Comparison of ENCODE assay signal across 26 cellular contexts in genomic region chr19:28396259-28396940, GRCh38.
DNase-seq lines count a peak whose midpoint lies in the region; ATAC-seq, FAIRE-seq and TF ChIP-seq lines count a peak whose summit lies in the region.
"Had no signal": no experiment of that assay in that cellular context is flagged by ENCODE, and none has a peak within 500 bp of the region (broad histone marks: within the 10 kb centered on the region; RNA-seq: fewer than 3 reads in every experiment).

No MANE protein-coding gene starts in this region.

- no peak for TF ChIP-seq POLR2A in K562 (conservative IDR thresholded peaks at IDR 0.05)
- TF ChIP-seq POLR2A in esophagus muscularis mucosa (IDR thresholded peaks at IDR 0.05; ENCODE audit: low read depth), result no peak

- H3K79me2 ChIP-seq in K562 (ENCODE audit: control insufficient read depth, insufficient read depth, low read length), result no peaks in the 10 kb centered on the region

- POLR2A ChIA-PET in activated CD4-positive, alpha-beta T cell treated with anti-CD3 and anti-CD28 coated beads, Interleukin-2, amount 10 ng/mL, durations not matched to agents 7 days and 5 days (lab: Charles Lee), result no interaction called here
- POLR2A ChIA-PET in K562 (lab: Yijun Ruan, JAX), result interaction anchor here (0.6 kb wide), 2 partner anchors 10 to 177 kb away, joined by 3 read pairs; no protein-coding TSS in a partner anchor

- no peak for DNase-seq in activated CD4-positive, alpha-beta T cell treated with anti-CD3 and anti-CD28 coated beads, Interleukin-2, amount 10 ng/mL, durations not matched to agents 7 days and 5 days
- no peak for DNase-seq in activated CD4-positive, alpha-beta T cell treated with anti-CD3 and anti-CD28 coated beads, Interleukin-2, amount 50 U/mL, for 1 hour
- peak; percentile 76 for DNase-seq in NCI-H2227 (lab: John Stamatoyannopoulos, UW; ENCODE audit: unreplicated experiment)
- DNase-seq in K562 (ENCODE audit: extremely low read depth in 1 of 4, low spot score in 3 of 4), result peak; percentile 22 to 48 (median 28)
- DNase-seq in urothelium cell line (ENCODE audit: low spot score), result no peak
- DNase-seq in esophagus muscularis mucosa (ENCODE audit: extremely low spot score), result no peak
- no peak for DNase-seq in UCSD-AML1 (lab: John Stamatoyannopoulos, UW; ENCODE audit: unreplicated experiment)
- DNase-seq: activated T-cell treated with anti-CD3 and anti-CD28 coated beads, Interleukin-2, amount 50 U/mL, for 72 hours; central memory CD4-positive, alpha-beta T cell; gastrocnemius medialis; GF-D8; IMR-90; MG63; naive B cell; NCI-H446 treated with DMSO at 0.1 percent for 48 hours; PC-9; right cardiac atrium; SJCRH30; stimulated activated CD4-positive, alpha-beta T cell treated with anti-CD3 and anti-CD28 coated beads, Interleukin-15, amount 100 ng/mL, for 24 hours had no signal

- ATAC-seq in K562 (peak; percentile 85), GM19452 (IDR thresholded peaks at IDR 0.05; ENCODE audit: unreplicated experiment) (no peak)
- ATAC-seq: activated naive CD4-positive, alpha-beta T cell treated with anti-CD3 and anti-CD28 coated beads, Interleukin-2, amount 50 U/mL, for 72 hours; activated T-cell treated with anti-CD3 and anti-CD28 coated beads, Interleukin-2, amount 50 U/mL, for 72 hours; gastrocnemius medialis; right cardiac atrium had no signal

- 9% methylated on average over 13 of the region's 13 CpGs for WGBS in K562 (ENCODE audit: insufficient coverage, low coverage, missing lambda C conversion rate)
- WGBS in esophagus muscularis mucosa, result 66% methylated on average over 13 of the region's 13 CpGs

- no peak for TF ChIP-seq CTCF in K562 (IDR thresholded peaks at IDR 0.05 in 2 of 3, conservative IDR thresholded peaks at IDR 0.05 in 1 of 3; ENCODE audit: insufficient read depth in 2 of 3, low read depth in 1 of 3, low read length in 3 of 3)
- no peak for TF ChIP-seq CTCF in esophagus muscularis mucosa (IDR thresholded peaks at IDR 0.05)

- no peaks in the 10 kb centered on the region for H3K9me3 ChIP-seq in K562 (replicated peaks; ENCODE audit: control insufficient read depth, insufficient read depth, low read depth, low read length)
- H3K9me3 ChIP-seq in esophagus muscularis mucosa, result no peaks in the 10 kb centered on the region
- H3K9me3 ChIP-seq: ascending aorta, gastrocnemius medialis, MG63, SJCRH30 had no signal

- H3K4me3 Mint-ChIP-seq in activated CD4-positive, alpha-beta T cell treated with anti-CD3 and anti-CD28 coated beads, Interleukin-2, amount 10 ng/mL, durations not matched to agents 7 days and 5 days, result no peak overlapping the region
- H3K4me3 Mint-ChIP-seq: activated T-cell treated with anti-CD3 and anti-CD28 coated beads, Interleukin-2, amount 50 U/mL, for 72 hours; memory B cell; naive B cell had no signal

- H3K9me1 ChIP-seq in K562 (ENCODE audit: control insufficient read depth, insufficient read depth, low read length), result no peaks in the 10 kb centered on the region

- no peak for FAIRE-seq in K562 (lab: Jason Lieb, UNC)
- peak; percentile 20 for FAIRE-seq in urothelium cell line (lab: Jason Lieb, UNC)
- FAIRE-seq: D721Med had no signal

- H3K27ac ChIP-seq in K562 (ENCODE audit: extremely low read depth, low read depth, low read length), result no peak overlapping the region
- no peak overlapping the region for H3K27ac ChIP-seq in esophagus muscularis mucosa (replicated peaks in 1 of 4)
- H3K27ac ChIP-seq: ascending aorta, C4-2B, gastrocnemius medialis, HL-60, PC-9, SJCRH30 had no signal

- TF ChIP-seq EP300 in K562 (IDR thresholded peaks at IDR 0.05; ENCODE audit: low read length), result no peak
- no peak for TF ChIP-seq EP300 in esophagus muscularis mucosa (IDR thresholded peaks at IDR 0.05)

- no peaks in the 10 kb centered on the region for H3K27me3 Mint-ChIP-seq in activated CD4-positive, alpha-beta T cell treated with anti-CD3 and anti-CD28 coated beads, Interleukin-2, amount 10 ng/mL, durations not matched to agents 7 days and 5 days
- H3K27me3 Mint-ChIP-seq: memory B cell had no signal

- H3K4me3 ChIP-seq in K562 (no peak overlapping the region), esophagus muscularis mucosa (no peak overlapping the region)
- H3K4me3 ChIP-seq: ascending aorta, gastrocnemius medialis, MG63, PC-9, SJCRH30 had no signal

- no peak overlapping the region for H2AFZ ChIP-seq in K562 (ENCODE audit: low read depth, low read length)
- H2AFZ ChIP-seq: PC-9 had no signal

- H3K9me3 Mint-ChIP-seq in activated CD4-positive, alpha-beta T cell treated with anti-CD3 and anti-CD28 coated beads, Interleukin-2, amount 10 ng/mL, durations not matched to agents 7 days and 5 days, result peaks cover 13% of the 10 kb centered on the region

- no peak for TF ChIP-seq RAD21 in K562 (CRISPR knock-in tag; conservative IDR thresholded peaks at IDR 0.05 in 1 of 2, IDR thresholded peaks at IDR 0.05 in 1 of 2)

- H3K4me1 ChIP-seq in K562 (replicated peaks in 1 of 2; ENCODE audit: control insufficient read depth in 2 of 2, insufficient read depth in 2 of 2, low read length in 2 of 2) (no peaks in the 10 kb centered on the region; a peak in 2 of 5 replicates), esophagus muscularis mucosa (no peaks in the 10 kb centered on the region)
- H3K4me1 ChIP-seq: ascending aorta, gastrocnemius medialis, SJCRH30 had no signal

- H3K4me1 Mint-ChIP-seq in activated CD4-positive, alpha-beta T cell treated with anti-CD3 and anti-CD28 coated beads, Interleukin-2, amount 10 ng/mL, durations not matched to agents 7 days and 5 days, result peaks cover 36% of the 10 kb centered on the region

- H3K27me3 ChIP-seq in K562 (ENCODE audit: control insufficient read depth in 2 of 2, insufficient read depth in 2 of 2, low read length in 2 of 2) (peaks cover 0 to 5% of the 10 kb centered on the region in 2 experiments; a peak in 2 of 5 replicates), esophagus muscularis mucosa (peaks cover 0 to 26% (median 0%) of the 10 kb centered on the region in 4 donors)
- H3K27me3 ChIP-seq: ascending aorta, gastrocnemius medialis, MG63, SJCRH30 had no signal

- in situ Hi-C loops in K562 (cut with MboI), result no loop called here

- no peaks in the 10 kb centered on the region for H3K36me3 Mint-ChIP-seq in activated CD4-positive, alpha-beta T cell treated with anti-CD3 and anti-CD28 coated beads, Interleukin-2, amount 10 ng/mL, durations not matched to agents 7 days and 5 days (ENCODE audit: low read depth)
- H3K36me3 Mint-ChIP-seq: memory B cell had no signal

- H3K36me3 ChIP-seq in K562 (ENCODE audit: control insufficient read depth, insufficient read depth, low read length), result no peaks in the 10 kb centered on the region
- H3K36me3 ChIP-seq in esophagus muscularis mucosa, result no peaks in the 10 kb centered on the region
- H3K36me3 ChIP-seq: ascending aorta, gastrocnemius medialis, MG63, SJCRH30 had no signal

- no TSS peak for BruUV-seq in K562 (replicated peaks; lab: Mats Ljungman, UMichigan)

- intact Hi-C loops in K562 (cut with micrococcal nuclease), result no loop called here
- intact Hi-C loops in esophagus muscularis mucosa (cut with DNase I), result no loop called here

- no peak overlapping the region for H3K9ac ChIP-seq in K562 (ENCODE audit: insufficient read depth in 1 of 2, low read depth in 2 of 2, low read length in 2 of 2)

- H4K20me1 ChIP-seq in K562 (replicated peaks; ENCODE audit: control insufficient read depth, insufficient read depth, low read length), result 0 out of 2 replicates have a peak, but pooled peaks cover 3% of the 10 kb centered on the region

- H3K27ac Mint-ChIP-seq in activated CD4-positive, alpha-beta T cell treated with anti-CD3 and anti-CD28 coated beads, Interleukin-2, amount 10 ng/mL, durations not matched to agents 7 days and 5 days, result peak overlapping the region; percentile 80
- H3K27ac Mint-ChIP-seq: activated naive CD4-positive, alpha-beta T cell treated with anti-CD3 and anti-CD28 coated beads, Interleukin-2, amount 50 U/mL, for 72 hours; activated T-cell treated with anti-CD3 and anti-CD28 coated beads, Interleukin-2, amount 50 U/mL, for 72 hours; memory B cell had no signal

- CTCF ChIA-PET in activated CD4-positive, alpha-beta T cell treated with anti-CD3 and anti-CD28 coated beads, Interleukin-2, amount 10 ng/mL, durations not matched to agents 7 days and 5 days (lab: Charles Lee), result no interaction called here
- CTCF ChIA-PET in K562 (lab: Yijun Ruan, JAX; ENCODE audit: low intra/inter-chr PET ratio), result no interaction called here

- H3K4me2 ChIP-seq in K562 (ENCODE audit: insufficient read depth, low read length), result peak overlapping the region; percentile 19; the same call in 1 of the 2 replicates
- H3K4me2 ChIP-seq: PC-9 had no signal

TF ChIP-seq in K562, 482 proteins besides CTCF, POLR2A, EP300 and RAD21 (continues in another document):
- TF ChIP-seq MLX (CRISPR knock-in tag; conservative IDR thresholded peaks at IDR 0.05), result no peak
- peak; percentile 97 for TF ChIP-seq RFX1 (IDR thresholded peaks at IDR 0.05)
- TF ChIP-seq BMI1 (IDR thresholded peaks at IDR 0.05; ENCODE audit: low read length), result peak; percentile 74; the same call in 1 of the 2 replicates
- peak in 1 of 2 experiments; percentile 64; a peak in 1 of 4 replicates for TF ChIP-seq CSDE1 (IDR thresholded peaks at IDR 0.05)
- no peak for TF ChIP-seq NR2F6 (CRISPR knock-in tag; IDR thresholded peaks at IDR 0.05)
- no peak for TF ChIP-seq SIX5 (IDR thresholded peaks at IDR 0.05; ENCODE audit: borderline replicate concordance in 1 of 2, insufficient read depth in 1 of 2, low read depth in 1 of 2, low read length in 2 of 2)
- TF ChIP-seq PKNOX1 (IDR thresholded peaks at IDR 0.05), result peak; percentile 75
- no peak for TF ChIP-seq POLR2B (IDR thresholded peaks at IDR 0.05; ENCODE audit: low read depth, partially characterized antibody)
- no peak for TF ChIP-seq XRCC5 (IDR thresholded peaks at IDR 0.05; ENCODE audit: low read depth, low read length)
- peak; percentile 75 to 80 for TF ChIP-seq NRF1 (conservative IDR thresholded peaks at IDR 0.05 in 1 of 2, IDR thresholded peaks at IDR 0.05 in 1 of 2)
- peak; percentile 77 for TF ChIP-seq SPI1 (IDR thresholded peaks at IDR 0.05; ENCODE audit: borderline replicate concordance, low read depth, low read length)

Comparison
In these comparisons a context has a peak if more than half of its experiments do, and no peak if none do; other contexts are left out.
1. DNase-seq: peak in NCI-H2227 (single experiment) and K562 (4 of 4); none in activated CD4-positive, alpha-beta T cell treated with anti-CD3 and anti-CD28 coated beads, Interleukin-2, amount 10 ng/mL, durations not matched to agents 7 days and 5 days (single experiment), activated CD4-positive, alpha-beta T cell treated with anti-CD3 and anti-CD28 coated beads, Interleukin-2, amount 50 U/mL, for 1 hour (single experiment), urothelium cell line (single experiment), esophagus muscularis mucosa (single experiment) and UCSD-AML1 (single experiment).